Comparison of ENCODE assay signal across 12 cellular contexts in the genomic region with DNA sequence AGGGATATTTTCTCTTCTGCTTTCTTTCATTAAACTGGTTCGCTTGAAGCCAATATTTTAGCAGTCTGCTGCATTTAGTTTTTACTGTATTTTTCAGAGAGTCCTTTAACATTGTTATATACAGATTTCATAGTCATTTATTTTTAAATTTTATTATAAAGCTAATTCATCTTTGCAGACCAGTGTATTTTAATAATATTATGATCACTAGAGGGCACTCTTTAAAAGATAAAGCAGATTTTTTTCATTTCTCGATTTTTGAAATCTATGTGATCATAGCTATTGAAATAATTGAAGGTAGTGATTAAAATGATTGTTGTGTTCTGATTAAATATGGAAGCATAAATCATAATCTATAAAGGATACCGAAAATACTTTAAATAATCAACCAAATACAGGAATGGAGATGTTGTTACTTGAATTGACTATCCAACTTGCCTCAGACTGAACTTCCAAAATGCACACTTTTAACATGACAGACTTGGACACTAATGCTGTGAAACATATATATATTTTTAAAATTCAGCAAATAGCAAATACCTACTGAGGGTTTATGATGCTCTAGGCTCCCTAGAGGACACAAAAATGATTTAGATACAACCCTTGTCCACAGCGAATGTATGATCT. TPM values are rescaled to one million over a fixed set of nuclear protein-coding genes. Genes with fewer than 3 reads are reported as not detected.
DNase-seq lines count a peak whose midpoint lies in the region; ATAC-seq and TF ChIP-seq lines count a peak whose summit lies in the region.
"Had no signal": no experiment of that assay in that cellular context is flagged by ENCODE, and none has a peak within 500 bp of the region (broad histone marks: within the 10 kb centered on the region; RNA-seq: fewer than 3 reads in every experiment).

No MANE protein-coding gene starts in this region.

- no peaks in the 10 kb centered on the region for H3K9me3 ChIP-seq in lower lobe of right lung
- H3K9me3 ChIP-seq: upper lobe of left lung had no signal

- no peak for ATAC-seq in lower lobe of right lung
- ATAC-seq in HG03469 (IDR thresholded peaks at IDR 0.05; ENCODE audit: unreplicated experiment) = no peak

- TF ChIP-seq CTCF in CD14-positive monocyte (IDR thresholded peaks at IDR 0.05) (peak; percentile 50), lower lobe of right lung (IDR thresholded peaks at IDR 0.05) (peak; percentile 44)

- H3K27me3 Mint-ChIP-seq in CD14-positive monocyte (ENCODE audit: low read depth in 3 of 3) = peaks cover 0 to 1% (median 0%) of the 10 kb centered on the region in 3 donors
- H3K27me3 Mint-ChIP-seq in activated naive CD4-positive, alpha-beta T cell treated with anti-CD3 and anti-CD28 coated beads for 36 hours (ENCODE audit: low read depth) = no peaks in the 10 kb centered on the region

- peak; percentile 33 for TF ChIP-seq RAD21 in Ishikawa (IDR thresholded peaks at IDR 0.05; ENCODE audit: low read depth)

- DNase-seq in CD14-positive monocyte (ENCODE audit: low spot score) (no peak), SW480 (ENCODE audit: low spot score) (peak; percentile 14), lower lobe of right lung (no peak), midbrain (lab: John Stamatoyannopoulos, UW) (no peak)
- DNase-seq in NK-92 treated with Interleukin-12 subunit alpha and Interleukin-12 subunit beta, amount 100 ng/mL, for 24 hours (lab: John Stamatoyannopoulos, UW) = no peak
- DNase-seq in activated naive CD4-positive, alpha-beta T cell treated with anti-CD3 and anti-CD28 coated beads for 36 hours = no peak
- DNase-seq: caudate nucleus, islet precursor cell, NCI-H2081 treated with DMSO at 0.1 percent for 48 hours, upper lobe of left lung had no signal

- H3K4me1 Mint-ChIP-seq in CD14-positive monocyte = peaks cover 18% of the 10 kb centered on the region
- H3K4me1 Mint-ChIP-seq in activated naive CD4-positive, alpha-beta T cell treated with anti-CD3 and anti-CD28 coated beads for 36 hours (ENCODE audit: low read depth) = peaks cover 5% of the 10 kb centered on the region

- no peaks in the 10 kb centered on the region for H3K27me3 ChIP-seq in lower lobe of right lung (ENCODE audit: low read depth)
- H3K27me3 ChIP-seq: upper lobe of left lung had no signal

- no peak overlapping the region for H3K27ac ChIP-seq in lower lobe of right lung
- H3K27ac ChIP-seq: upper lobe of left lung had no signal

- H3K4me3 ChIP-seq in lower lobe of right lung = no peak overlapping the region
- H3K4me3 ChIP-seq: upper lobe of left lung had no signal

- intact Hi-C loops in CD14-positive monocyte (cut with micrococcal nuclease) = loop anchor here in 1 of 2 donors (10.0 kb wide), 1 partner anchor 126 kb away; no protein-coding TSS in a partner anchor
- intact Hi-C loops in lower lobe of right lung (cut with DNase I) = loop anchor here (5.0 kb wide), 1 partner anchor 129 kb away; no protein-coding TSS in a partner anchor
- intact Hi-C loops in activated naive CD4-positive, alpha-beta T cell treated with anti-CD3 and anti-CD28 coated beads for 36 hours (cut with micrococcal nuclease) = loop anchor here (1.0 kb wide), 3 partner anchors 24 to 139 kb away; no protein-coding TSS in a partner anchor

- H3K36me3 ChIP-seq in lower lobe of right lung = no peaks in the 10 kb centered on the region
- H3K36me3 ChIP-seq: upper lobe of left lung had no signal

- CTCF ChIA-PET in activated naive CD4-positive, alpha-beta T cell treated with anti-CD3 and anti-CD28 coated beads for 36 hours (lab: Charles Lee) = interaction anchor here (0.6 to 9.5 kb wide), 21 partner anchors 9 to 170 kb away, joined by 3 to 307 read pairs (median 4); no protein-coding TSS in a partner anchor

- no peak for TF ChIP-seq EP300 in Ishikawa (IDR thresholded peaks at IDR 0.05; ENCODE audit: borderline replicate concordance)

- H3K4me1 ChIP-seq in lower lobe of right lung = no peaks in the 10 kb centered on the region
- H3K4me1 ChIP-seq: upper lobe of left lung had no signal

- H3K36me3 Mint-ChIP-seq in CD14-positive monocyte = peaks cover 6 to 11% of the 10 kb centered on the region in 2 donors
- H3K36me3 Mint-ChIP-seq in activated naive CD4-positive, alpha-beta T cell treated with anti-CD3 and anti-CD28 coated beads for 36 hours (ENCODE audit: low read depth) = no peaks in the 10 kb centered on the region

- no peak overlapping the region for H3K4me3 Mint-ChIP-seq in CD14-positive monocyte
- H3K4me3 Mint-ChIP-seq in activated naive CD4-positive, alpha-beta T cell treated with anti-CD3 and anti-CD28 coated beads for 36 hours = no peak overlapping the region

- H3K27ac Mint-ChIP-seq in CD14-positive monocyte = no peak overlapping the region
- no peak overlapping the region for H3K27ac Mint-ChIP-seq in activated naive CD4-positive, alpha-beta T cell treated with anti-CD3 and anti-CD28 coated beads for 36 hours

- H3K9me3 Mint-ChIP-seq in CD14-positive monocyte = peaks cover 7 to 22% (median 16%) of the 10 kb centered on the region in 7 donors
- no peaks in the 10 kb centered on the region for H3K9me3 Mint-ChIP-seq in activated naive CD4-positive, alpha-beta T cell treated with anti-CD3 and anti-CD28 coated beads for 36 hours

TF ChIP-seq in Ishikawa, 13 proteins besides CTCF, POLR2A, EP300 and RAD21:
- no peak for TF ChIP-seq TAF1 (IDR thresholded peaks at IDR 0.05; ENCODE audit: low read depth)
- no peak for TF ChIP-seq FOXM1 (IDR thresholded peaks at IDR 0.05; ENCODE audit: borderline replicate concordance, low read depth)
- no peak for TF ChIP-seq NFIC (IDR thresholded peaks at IDR 0.05)
- TF ChIP-seq, protein P1, sequence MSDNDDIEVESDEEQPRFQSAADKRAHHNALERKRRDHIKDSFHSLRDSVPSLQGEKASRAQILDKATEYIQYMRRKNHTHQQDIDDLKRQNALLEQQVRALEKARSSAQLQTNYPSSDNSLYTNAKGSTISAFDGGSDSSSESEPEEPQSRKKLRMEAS (IDR thresholded peaks at IDR 0.05) = no peak
- TF ChIP-seq TCF12 (IDR thresholded peaks at IDR 0.05; ENCODE audit: low read depth) = no peak
- TF ChIP-seq ZBTB7A (IDR thresholded peaks at IDR 0.05; ENCODE audit: low read depth) = no peak

RNA-seq across cellular contexts. Expression of gene ST7, which starts 35.2 kb away (rescaled TPM):
- polyA plus RNA-seq in CD14-positive monocyte = 1 to 10 TPM; 3.6 to 5.5 TPM
- 51.1 TPM for total RNA-seq in lower lobe of right lung
- total RNA-seq in activated naive CD4-positive, alpha-beta T cell treated with anti-CD3 and anti-CD28 coated beads for 36 hours = 1 to 10 TPM; 4.1 to 5.2 TPM
